In the genomic region with DNA sequence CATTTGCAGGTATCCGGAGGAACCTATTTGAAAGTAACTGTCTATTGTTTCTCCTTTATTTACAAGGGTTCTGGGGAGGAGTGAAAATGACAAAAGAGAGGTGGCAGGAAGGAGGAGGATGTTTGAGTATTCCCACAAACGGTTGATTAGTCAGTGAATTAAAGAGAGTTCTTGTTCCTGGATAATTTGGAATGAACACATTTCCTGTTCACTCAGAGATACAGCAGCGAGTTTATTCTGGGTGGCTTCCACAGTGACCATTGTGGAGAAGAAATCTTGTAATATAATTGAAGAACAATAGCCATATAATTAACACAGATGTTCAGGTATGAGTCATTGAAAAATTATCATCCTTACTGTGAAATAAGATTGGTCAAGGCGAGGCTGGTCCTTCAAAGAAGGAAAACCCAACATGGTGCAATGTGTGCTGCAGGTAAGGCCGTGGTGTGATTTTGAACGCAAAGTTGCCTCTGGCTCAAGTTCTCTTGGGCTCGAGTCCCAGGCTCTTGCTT, we compare ENCODE assay signal across 15 cellular contexts.
DNase-seq lines count a peak whose midpoint lies in the region; ATAC-seq and TF ChIP-seq lines count a peak whose summit lies in the region.
"Had no signal": no experiment of that assay in that cellular context is flagged by ENCODE, and none has a peak within 500 bp of the region (broad histone marks: within the 10 kb centered on the region; RNA-seq: fewer than 3 reads in every experiment).

No MANE protein-coding gene starts in this region.

- intact Hi-C loops in activated CD8-positive, alpha-beta T cell treated with anti-CD3 and anti-CD28 coated beads for 36 hours (cut with micrococcal nuclease), result no loop called here

- no peaks in the 10 kb centered on the region for H3K9me3 ChIP-seq in RWPE2 (ENCODE audit: severe bottlenecking)
- H3K9me3 ChIP-seq: ascending aorta had no signal

- CTCF ChIA-PET in activated CD8-positive, alpha-beta T cell treated with anti-CD3 and anti-CD28 coated beads for 36 hours (lab: Charles Lee), result interaction anchor here (0.6 kb wide), 1 partner anchor 119 kb away, joined by 3 read pairs; no protein-coding TSS in a partner anchor

- no peak for TF ChIP-seq CTCF in RWPE2 (IDR thresholded peaks at IDR 0.05; ENCODE audit: poor library complexity, severe bottlenecking)
- TF ChIP-seq CTCF in fibroblast of the aortic adventitia (IDR thresholded peaks at IDR 0.05; ENCODE audit: insufficient read depth, low read length), result no peak
- TF ChIP-seq CTCF in activated CD8-positive, alpha-beta T cell treated with anti-CD3 and anti-CD28 coated beads for 36 hours (IDR thresholded peaks at IDR 0.05), result no peak

- peaks cover 4% of the 10 kb centered on the region for H3K36me3 Mint-ChIP-seq in activated CD8-positive, alpha-beta T cell treated with anti-CD3 and anti-CD28 coated beads for 36 hours (ENCODE audit: low read depth)

- no peak overlapping the region for H3K27ac Mint-ChIP-seq in activated CD8-positive, alpha-beta T cell treated with anti-CD3 and anti-CD28 coated beads for 36 hours
- H3K27ac Mint-ChIP-seq: activated CD4-positive, alpha-beta T cell treated with anti-CD3 and anti-CD28 coated beads, Interleukin-2, amount 10 ng/mL, durations not matched to agents 24 days and 14 days; T-helper 17 cell had no signal

- no peaks in the 10 kb centered on the region for H3K36me3 ChIP-seq in RWPE2 (ENCODE audit: low read depth)
- H3K36me3 ChIP-seq: ascending aorta had no signal

- peaks cover 31% of the 10 kb centered on the region for H3K4me1 Mint-ChIP-seq in activated CD8-positive, alpha-beta T cell treated with anti-CD3 and anti-CD28 coated beads for 36 hours (ENCODE audit: low read depth)

- ATAC-seq in RWPE2 (ENCODE audit: low read depth), result peak; percentile 60
- ATAC-seq in activated CD8-positive, alpha-beta T cell treated with anti-CD3 and anti-CD28 coated beads for 36 hours, result no peak
- ATAC-seq in HG03097 (IDR thresholded peaks at IDR 0.05; ENCODE audit: low FRiP score, unreplicated experiment), result no peak
- ATAC-seq: left lobe of liver, T-helper 17 cell had no signal

- H3K9me3 Mint-ChIP-seq in activated CD8-positive, alpha-beta T cell treated with anti-CD3 and anti-CD28 coated beads for 36 hours, result peaks cover 1% of the 10 kb centered on the region

- POLR2A ChIA-PET in activated CD8-positive, alpha-beta T cell treated with anti-CD3 and anti-CD28 coated beads for 36 hours (lab: Charles Lee), result no interaction called here

- DNase-seq in AG20443 (ENCODE audit: low spot score), result peak; percentile 38
- peak; percentile 32 for DNase-seq in GM03348 (ENCODE audit: low spot score)
- no peak for DNase-seq in RWPE2 (ENCODE audit: low spot score)
- peak; percentile 83 for DNase-seq in fibroblast of the aortic adventitia (ENCODE audit: low read depth)
- no peak for DNase-seq in activated CD8-positive, alpha-beta T cell treated with anti-CD3 and anti-CD28 coated beads for 36 hours
- no peak for DNase-seq in HuH-7.5 (ENCODE audit: low spot score)
- no peak for DNase-seq in medulla oblongata (ENCODE audit: extremely low spot score)
- DNase-seq: activated CD4-positive, alpha-beta T cell treated with anti-CD3 and anti-CD28 coated beads, Interleukin-2, amount 10 ng/mL, durations not matched to agents 24 days and 14 days; effector CD4-positive, alpha-beta T cell; glutamatergic neuron; T-helper 17 cell had no signal

- H3K4me3 ChIP-seq in RWPE2 (ENCODE audit: severe bottlenecking) (no peak overlapping the region), fibroblast of the aortic adventitia (ENCODE audit: low read depth, low read length) (no peak overlapping the region)
- H3K4me3 ChIP-seq: ascending aorta had no signal

- H3K27ac ChIP-seq in RWPE2 (ENCODE audit: poor library complexity, severe bottlenecking), result peak overlapping the region; percentile 55
- H3K27ac ChIP-seq: ascending aorta had no signal

- no peak overlapping the region for H3K4me3 Mint-ChIP-seq in activated CD8-positive, alpha-beta T cell treated with anti-CD3 and anti-CD28 coated beads for 36 hours
- H3K4me3 Mint-ChIP-seq: activated CD4-positive, alpha-beta T cell treated with anti-CD3 and anti-CD28 coated beads, Interleukin-2, amount 10 ng/mL, durations not matched to agents 24 days and 14 days; CD14-positive monocyte; T-helper 17 cell had no signal

- no peaks in the 10 kb centered on the region for H3K27me3 Mint-ChIP-seq in activated CD8-positive, alpha-beta T cell treated with anti-CD3 and anti-CD28 coated beads for 36 hours
- H3K27me3 Mint-ChIP-seq: T-helper 17 cell had no signal

- H3K27me3 ChIP-seq in RWPE2 (ENCODE audit: insufficient read depth, poor library complexity, severe bottlenecking), result no peaks in the 10 kb centered on the region
- H3K27me3 ChIP-seq: ascending aorta had no signal

- peaks cover 22% of the 10 kb centered on the region for H3K4me1 ChIP-seq in RWPE2 (ENCODE audit: insufficient read depth, poor library complexity, severe bottlenecking)
- H3K4me1 ChIP-seq: ascending aorta had no signal

Comparison
In these comparisons a context has a peak if more than half of its experiments do, and no peak if none do; other contexts are left out.
1. DNase-seq: peak in AG20443 (single experiment), GM03348 (single experiment) and fibroblast of the aortic adventitia (single experiment); none in RWPE2 (single experiment), activated CD8-positive, alpha-beta T cell treated with anti-CD3 and anti-CD28 coated beads for 36 hours (single experiment), HuH-7.5 (single experiment) and medulla oblongata (single experiment).